10 cellular contexts compared by ENCODE assay signal in the genomic region with DNA sequence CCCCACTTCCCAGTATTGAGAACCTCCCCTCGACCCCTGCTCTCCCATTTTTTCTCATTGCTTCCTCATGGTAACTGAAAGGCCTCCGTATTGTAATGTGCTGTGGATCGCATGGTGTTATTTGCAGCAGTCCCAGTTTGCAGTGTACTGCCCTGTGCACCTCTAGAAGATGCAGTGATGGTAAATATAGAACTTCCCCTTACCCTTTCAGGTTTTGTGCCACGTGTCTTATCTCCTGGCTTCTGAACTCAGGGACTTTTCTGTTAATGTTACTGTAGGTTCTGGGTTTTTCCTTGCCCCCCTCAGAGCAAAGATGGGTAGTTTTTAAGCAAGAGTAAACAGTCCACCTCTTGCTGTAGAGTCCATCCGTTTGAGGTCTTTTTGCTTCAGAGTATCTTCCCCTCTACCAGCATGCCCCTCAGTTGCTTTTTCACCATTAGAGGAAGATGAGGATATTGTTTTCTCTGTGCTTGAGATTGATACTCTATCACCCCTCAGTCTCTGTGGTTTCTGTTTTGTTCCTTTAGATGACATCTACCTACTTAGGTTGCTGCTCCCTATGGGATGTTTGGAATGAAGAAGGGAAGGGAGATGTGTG. TPM values are rescaled to one million over a fixed set of nuclear protein-coding genes. Genes with fewer than 3 reads are reported as not detected.
DNase-seq lines count a peak whose midpoint lies in the region; ATAC-seq and TF ChIP-seq lines count a peak whose summit lies in the region.
"Had no signal": no experiment of that assay in that cellular context is flagged by ENCODE, and none has a peak within 500 bp of the region (broad histone marks: within the 10 kb centered on the region; RNA-seq: fewer than 3 reads in every experiment).

No MANE protein-coding gene starts in this region.

- H3K27ac ChIP-seq in epithelial cell of prostate (peak overlapping the region; percentile 90), stomach (peak overlapping the region; percentile 72 to 99 (median 78))

- no peaks in the 10 kb centered on the region for H3K27me3 ChIP-seq in stomach

- DNase-seq in NCI-H510A treated with DMSO at 0.1 percent for 48 hours (lab: John Stamatoyannopoulos, UW), result peak; percentile 31
- DNase-seq in NCI-H510A (lab: John Stamatoyannopoulos, UW), result no peak
- no peak for DNase-seq in epithelial cell of prostate (ENCODE audit: low read depth, low spot score)
- DNase-seq in stomach, result no peak
- DNase-seq in NCI-H1436 treated with DMSO at 0.1 percent for 48 hours (lab: John Stamatoyannopoulos, UW), result no peak
- DNase-seq in COR-L47 (lab: John Stamatoyannopoulos, UW), result no peak
- DNase-seq in NCI-H1048 (lab: John Stamatoyannopoulos, UW), result no peak
- DNase-seq: 8988T; stimulated activated CD4-positive, alpha-beta T cell treated with anti-CD3 and anti-CD28 coated beads, Interleukin-2, amount 100 ng/mL, for 48 hours had no signal

- WGBS in stomach, 5 donors, result 39 to 53% (median 49%) methylated on average over 5 of the region's 5 CpGs

- peak; percentile 63 for ATAC-seq in HG03460 (IDR thresholded peaks at IDR 0.05; ENCODE audit: unreplicated experiment)

- TF ChIP-seq CTCF in stomach (IDR thresholded peaks at IDR 0.05), result no peak

- no peaks in the 10 kb centered on the region for H3K9me3 ChIP-seq in stomach

- H3K36me3 ChIP-seq in stomach, result peaks cover 10 to 41% (median 34%) of the 10 kb centered on the region in 4 donors

- peak overlapping the region in 1 of 4 donors; percentile 9 for H3K4me3 ChIP-seq in stomach

- no peak for TF ChIP-seq POLR2A in stomach (IDR thresholded peaks at IDR 0.05)

- intact Hi-C loops in stomach (cut with DNase I; ENCODE audit: low total_unique reads), result loop anchor here (10.0 kb wide), 1 partner anchor 118 kb away; no protein-coding TSS in a partner anchor

- peaks cover 46 to 91% (median 78%) of the 10 kb centered on the region in 4 donors for H3K4me1 ChIP-seq in stomach

- TF ChIP-seq EP300 in stomach (IDR thresholded peaks at IDR 0.05), result no peak

RNA-seq across cellular contexts. Expression of a gene that starts 22.4 kb away (rescaled TPM):
- total RNA-seq in stomach, result 100 to 1,000 TPM; 124 to 833 (median 164) TPM
- 10 to 100 TPM; 21.5 to 29.5 (median 23.5) TPM for polyA plus RNA-seq in stomach
